Comparison of ENCODE assay signal across 1 cellular context in the genomic region with DNA sequence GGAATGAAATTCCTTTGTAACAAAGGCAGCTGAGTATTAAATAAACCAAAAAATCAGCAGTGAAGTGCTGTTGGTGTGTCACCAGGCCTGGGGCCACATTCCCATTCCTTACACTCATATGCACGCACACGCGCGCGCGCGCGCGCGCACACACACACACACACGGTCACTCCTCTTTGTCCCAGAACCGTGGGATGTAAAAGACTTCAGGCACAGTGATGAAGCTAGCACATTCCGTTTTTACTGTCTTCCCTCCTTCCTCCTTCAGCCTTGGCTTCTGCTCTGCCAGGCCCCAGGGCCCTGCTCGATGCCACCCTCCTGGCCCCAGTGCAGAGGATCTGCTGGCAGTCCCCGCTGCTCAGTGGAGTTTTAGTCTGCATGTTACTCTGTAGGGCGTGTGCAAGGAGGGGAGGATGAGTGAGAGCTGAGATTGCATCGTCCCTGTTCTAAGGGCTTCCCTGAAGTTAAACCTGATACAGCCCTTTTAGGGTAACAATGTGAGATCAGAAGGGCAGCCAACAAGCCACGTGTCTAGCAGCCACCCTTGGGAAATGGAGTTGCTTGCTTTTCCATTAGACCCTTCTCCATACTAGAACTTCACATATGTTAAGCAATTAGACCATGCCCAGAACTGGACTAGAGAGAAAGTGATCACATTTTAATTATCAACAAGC.
TF ChIP-seq lines count a peak whose summit lies in the region.

No MANE protein-coding gene starts in this region.

TF ChIP-seq in HEK293, 187 proteins besides CTCF, POLR2A, EP300 and RAD21 (continued from another document):
- no peak for TF ChIP-seq ZBTB10 (tag by site-specific recombination; IDR thresholded peaks at IDR 0.05)
- no peak for TF ChIP-seq ZNF558 (tag by site-specific recombination; IDR thresholded peaks at IDR 0.05)
- TF ChIP-seq ZBTB20 (tag by site-specific recombination; IDR thresholded peaks at IDR 0.05), result peak; percentile 52; the same call in 1 of the 2 replicates
- no peak for TF ChIP-seq GFI1B (tag by site-specific recombination; IDR thresholded peaks at IDR 0.05)
- TF ChIP-seq ZNF184 (tag by site-specific recombination; IDR thresholded peaks at IDR 0.05), result no peak
- TF ChIP-seq, protein P1, sequence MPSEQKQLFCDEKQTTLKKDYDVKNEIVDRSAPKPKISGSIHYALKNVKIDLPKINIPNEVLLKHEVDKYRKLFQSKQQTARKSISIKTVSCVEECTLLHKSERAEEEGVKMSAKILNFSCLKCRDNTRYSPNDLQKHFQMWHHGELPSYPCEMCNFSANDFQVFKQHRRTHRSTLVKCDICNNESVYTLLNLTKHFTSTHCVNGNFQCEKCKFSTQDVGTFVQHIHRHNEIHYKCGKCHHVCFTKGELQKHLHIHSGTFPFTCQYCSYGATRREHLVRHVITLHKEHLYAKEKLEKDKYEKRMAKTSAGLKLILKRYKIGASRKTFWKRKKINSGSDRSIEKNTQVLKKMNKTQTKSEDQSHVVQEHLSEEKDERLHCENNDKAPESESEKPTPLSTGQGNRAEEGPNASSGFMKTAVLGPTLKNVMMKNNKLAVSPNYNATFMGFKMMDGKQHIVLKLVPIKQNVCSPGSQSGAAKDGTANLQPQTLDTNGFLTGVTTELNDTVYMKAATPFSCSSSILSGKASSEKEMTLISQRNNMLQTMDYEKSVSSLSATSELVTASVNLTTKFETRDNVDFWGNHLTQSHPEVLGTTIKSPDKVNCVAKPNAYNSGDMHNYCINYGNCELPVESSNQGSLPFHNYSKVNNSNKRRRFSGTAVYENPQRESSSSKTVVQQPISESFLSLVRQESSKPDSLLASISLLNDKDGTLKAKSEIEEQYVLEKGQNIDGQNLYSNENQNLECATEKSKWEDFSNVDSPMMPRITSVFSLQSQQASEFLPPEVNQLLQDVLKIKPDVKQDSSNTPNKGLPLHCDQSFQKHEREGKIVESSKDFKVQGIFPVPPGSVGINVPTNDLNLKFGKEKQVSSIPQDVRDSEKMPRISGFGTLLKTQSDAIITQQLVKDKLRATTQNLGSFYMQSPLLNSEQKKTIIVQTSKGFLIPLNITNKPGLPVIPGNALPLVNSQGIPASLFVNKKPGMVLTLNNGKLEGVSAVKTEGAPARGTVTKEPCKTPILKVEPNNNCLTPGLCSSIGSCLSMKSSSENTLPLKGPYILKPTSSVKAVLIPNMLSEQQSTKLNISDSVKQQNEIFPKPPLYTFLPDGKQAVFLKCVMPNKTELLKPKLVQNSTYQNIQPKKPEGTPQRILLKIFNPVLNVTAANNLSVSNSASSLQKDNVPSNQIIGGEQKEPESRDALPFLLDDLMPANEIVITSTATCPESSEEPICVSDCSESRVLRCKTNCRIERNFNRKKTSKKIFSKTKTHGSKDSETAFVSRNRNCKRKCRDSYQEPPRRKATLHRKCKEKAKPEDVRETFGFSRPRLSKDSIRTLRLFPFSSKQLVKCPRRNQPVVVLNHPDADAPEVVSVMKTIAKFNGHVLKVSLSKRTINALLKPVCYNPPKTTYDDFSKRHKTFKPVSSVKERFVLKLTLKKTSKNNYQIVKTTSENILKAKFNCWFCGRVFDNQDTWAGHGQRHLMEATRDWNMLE (tag by site-specific recombination; conservative IDR thresholded peaks at IDR 0.05; ENCODE audit: low read depth), result peak; percentile 36; the same call in 1 of the 2 replicates
- no peak for TF ChIP-seq ZNF596 (tag by site-specific recombination; IDR thresholded peaks at IDR 0.05)
- no peak for TF ChIP-seq ZNF324 (tag by site-specific recombination; IDR thresholded peaks at IDR 0.05)
- no peak for TF ChIP-seq ZNF433 (tag by site-specific recombination; IDR thresholded peaks at IDR 0.05; ENCODE audit: low read depth)
- TF ChIP-seq ZNF19 (tag by site-specific recombination; IDR thresholded peaks at IDR 0.05; ENCODE audit: low read depth), result no peak
- peak; percentile 93 for TF ChIP-seq ZNF2 (tag by site-specific recombination; IDR thresholded peaks at IDR 0.05)
- TF ChIP-seq ZFHX2 (tag by site-specific recombination; conservative IDR thresholded peaks at IDR 0.05), result peak; percentile 69
